21 cellular contexts compared by ENCODE assay signal in genomic region chr12:85301054-85301453, GRCh38. TPM values are rescaled to one million over a fixed set of nuclear protein-coding genes. Genes with fewer than 3 reads are reported as not detected.
DNase-seq lines count a peak whose midpoint lies in the region; ATAC-seq, FAIRE-seq and TF ChIP-seq lines count a peak whose summit lies in the region.
"Had no signal": no experiment of that assay in that cellular context is flagged by ENCODE, and none has a peak within 500 bp of the region (broad histone marks: within the 10 kb centered on the region; RNA-seq: fewer than 3 reads in every experiment).

No MANE protein-coding gene starts in this region.

- DNase-seq in HepG2 (ENCODE audit: low spot score) (no peak), right lobe of liver (no peak), HCT116 (ENCODE audit: low read depth, low spot score) (no peak), NCI-H1417 (lab: John Stamatoyannopoulos, UW) (no peak), NCI-H1436 treated with DMSO at 0.1 percent for 48 hours (lab: John Stamatoyannopoulos, UW) (no peak), Karpas-422 (no peak), DMS114 treated with DMSO at 0.1 percent for 48 hours (lab: John Stamatoyannopoulos, UW; ENCODE audit: unreplicated experiment) (no peak)
- DNase-seq in Jurkat, Clone E6-1 (ENCODE audit: low read depth, low spot score), result peak; percentile 22
- DNase-seq: activated CD4-positive, alpha-beta T cell treated with anti-CD3 and anti-CD28 coated beads for 36 hours; activated naive CD4-positive, alpha-beta T cell treated with anti-CD3 and anti-CD28 coated beads, Interleukin-2, amount 10 ng/mL, durations not matched to agents 7 days and 5 days; DMS153; H7; midbrain; NCI-H2081 treated with DMSO at 0.1 percent for 48 hours; NCI-H524; OCI-M1; SJCRH30; stimulated activated naive CD4-positive, alpha-beta T cell; trophoblast cell had no signal

- TF ChIP-seq RAD21 in HepG2 (CRISPR knock-in tag; IDR thresholded peaks at IDR 0.05) (no peak), HCT116 (IDR thresholded peaks at IDR 0.05; ENCODE audit: low read depth) (no peak)

- CTCF ChIA-PET in HepG2 (lab: Yijun Ruan, JAX; ENCODE audit: low intra/inter-chr PET ratio, low total read pairs) (no interaction called here), HCT116 (lab: Charles Lee) (interaction anchor here (1.0 kb wide), 1 partner anchor 9 kb away, joined by 3 read pairs; no protein-coding TSS in a partner anchor)

- H2AFZ ChIP-seq in HepG2 (ENCODE audit: low read length) (no peak overlapping the region), HCT116 (ENCODE audit: low read depth, low read length, poor library complexity, severe bottlenecking) (peak overlapping the region; percentile 11), Karpas-422 (ENCODE audit: low read length) (no peak overlapping the region)

- H3K27ac ChIP-seq in HepG2 (ENCODE audit: extremely low read length, insufficient read depth, low read length) (no peak overlapping the region), right lobe of liver (no peak overlapping the region), HCT116 (ENCODE audit: low read depth, low read length) (no peak overlapping the region), Karpas-422 (ENCODE audit: low read length) (no peak overlapping the region)
- H3K27ac ChIP-seq: ascending aorta, C4-2B, SJCRH30 had no signal

- no peak overlapping the region for H3K9ac ChIP-seq in HepG2 (ENCODE audit: insufficient read depth, low read depth, low read length)
- no peak overlapping the region for H3K9ac ChIP-seq in HCT116 (ENCODE audit: low read length)
- no peak overlapping the region for H3K9ac ChIP-seq in Karpas-422 (ENCODE audit: low read length)

- no peaks in the 10 kb centered on the region for H4K20me1 ChIP-seq in HepG2 (ENCODE audit: insufficient read depth, low read length)
- H4K20me1 ChIP-seq in HCT116 (ENCODE audit: insufficient read depth), result no peaks in the 10 kb centered on the region
- H4K20me1 ChIP-seq in Karpas-422 (ENCODE audit: insufficient read depth, low read depth, low read length), result no peaks in the 10 kb centered on the region

- in situ Hi-C loops in HepG2 (cut with HindIII; ENCODE audit: extremely low pct_ligation_motif_present, low pct_unique_long_range_greater_than_20kb), result no loop called here

- RAD21 ChIA-PET in HCT116 (lab: Charles Lee; ENCODE audit: low non-redundant PET in 1 of 2, low total read pairs in 2 of 2, uncharacterized antibody in 2 of 2, unreplicated experiment in 2 of 2), result no interaction called here

- BruUV-seq in HepG2 (replicated peaks; lab: Mats Ljungman, UMichigan), result no TSS peak
- no TSS peak for BruUV-seq in HCT116 (replicated peaks; lab: Mats Ljungman, UMichigan)

- H3K9me2 ChIP-seq in HCT116 (ENCODE audit: insufficient read depth), result no peaks in the 10 kb centered on the region
- no peaks in the 10 kb centered on the region for H3K9me2 ChIP-seq in Karpas-422 (replicated peaks; ENCODE audit: insufficient read depth, low read length)

- no peak for TF ChIP-seq CTCF in HepG2 (CRISPR knock-in tag; IDR thresholded peaks at IDR 0.05)
- no peak for TF ChIP-seq CTCF in right lobe of liver (IDR thresholded peaks at IDR 0.05)
- no peak for TF ChIP-seq CTCF in HCT116 (IDR thresholded peaks at IDR 0.05 in 2 of 3, conservative IDR thresholded peaks at IDR 0.05 in 1 of 3; ENCODE audit: borderline replicate concordance in 1 of 3, insufficient read depth in 1 of 3, low read depth in 2 of 3, low read length in 2 of 3)

- H3K4me1 ChIP-seq in HepG2 (ENCODE audit: insufficient read depth, low read length), result no peaks in the 10 kb centered on the region
- no peaks in the 10 kb centered on the region for H3K4me1 ChIP-seq in right lobe of liver
- H3K4me1 ChIP-seq in HCT116 (ENCODE audit: control insufficient read depth in 1 of 2, insufficient read depth in 2 of 2, low read length in 2 of 2), result no peaks in the 10 kb centered on the region
- no peaks in the 10 kb centered on the region for H3K4me1 ChIP-seq in Karpas-422 (ENCODE audit: low read length)
- H3K4me1 ChIP-seq: ascending aorta had no signal

- ATAC-seq in HepG2 (no peak), right lobe of liver (no peak), HCT116 (no peak)
- ATAC-seq: activated CD4-positive, alpha-beta T cell treated with anti-CD3 and anti-CD28 coated beads for 36 hours had no signal

- H3K36me3 ChIP-seq in HepG2 (replicated peaks in 1 of 2; ENCODE audit: control insufficient read depth in 1 of 2, insufficient read depth in 2 of 2, low read length in 2 of 2), result no peaks in the 10 kb centered on the region
- no peaks in the 10 kb centered on the region for H3K36me3 ChIP-seq in right lobe of liver
- H3K36me3 ChIP-seq in HCT116 (ENCODE audit: control insufficient read depth in 1 of 2, insufficient read depth in 2 of 2, low read length in 2 of 2), result no peaks in the 10 kb centered on the region
- H3K36me3 ChIP-seq in Karpas-422 (ENCODE audit: insufficient read depth, low read length), result no peaks in the 10 kb centered on the region
- H3K36me3 ChIP-seq: ascending aorta had no signal

- FAIRE-seq in HepG2 (lab: Jason Lieb, UNC), result no peak

- H3K4me2 ChIP-seq in HepG2 (ENCODE audit: low read depth, low read length) (no peak overlapping the region), HCT116 (ENCODE audit: low read length) (no peak overlapping the region), Karpas-422 (ENCODE audit: low read depth, low read length, poor library complexity, severe bottlenecking) (no peak overlapping the region)

- intact Hi-C loops in HepG2 (cut with micrococcal nuclease; ENCODE audit: unreplicated experiment), result no loop called here
- intact Hi-C loops in right lobe of liver (cut with DNase I), result no loop called here
- intact Hi-C loops in HCT116 (cut with micrococcal nuclease), result no loop called here

- H3K27me3 ChIP-seq in HepG2 (ENCODE audit: control insufficient read depth in 1 of 2, insufficient read depth in 2 of 2, low read length in 2 of 2) (no peaks in the 10 kb centered on the region), right lobe of liver (no peaks in the 10 kb centered on the region), HCT116 (ENCODE audit: insufficient read depth, low read length) (no peaks in the 10 kb centered on the region), Karpas-422 (ENCODE audit: low read length) (no peaks in the 10 kb centered on the region)
- H3K27me3 ChIP-seq: ascending aorta, SJCRH30 had no signal

- H3K79me2 ChIP-seq in HepG2 (ENCODE audit: insufficient read depth, low read length) (no peaks in the 10 kb centered on the region), HCT116 (ENCODE audit: insufficient read depth, low read length) (no peaks in the 10 kb centered on the region), Karpas-422 (ENCODE audit: low read length) (no peaks in the 10 kb centered on the region)

- POLR2A ChIA-PET in HepG2 (lab: Yijun Ruan, JAX), result no interaction called here
- POLR2A ChIA-PET in HCT116 (lab: Charles Lee), result no interaction called here

- H3K9me3 ChIP-seq in HepG2 (ENCODE audit: low read length) (no peaks in the 10 kb centered on the region), right lobe of liver (no peaks in the 10 kb centered on the region), HCT116 (ENCODE audit: control insufficient read depth in 1 of 2, insufficient read depth in 1 of 2, low read depth in 1 of 2, low read length in 2 of 2) (no peaks in the 10 kb centered on the region), Karpas-422 (ENCODE audit: low read length) (no peaks in the 10 kb centered on the region)
- H3K9me3 ChIP-seq: ascending aorta, SJCRH30 had no signal

- H3K4me3 ChIP-seq in HepG2 (replicated peaks in 1 of 3; ENCODE audit: insufficient read depth in 1 of 3, low read depth in 2 of 3, low read length in 3 of 3), result no peak overlapping the region
- H3K4me3 ChIP-seq in right lobe of liver, result no peak overlapping the region
- H3K4me3 ChIP-seq in HCT116 (replicated peaks in 1 of 2; ENCODE audit: low read depth in 1 of 2, low read length in 2 of 2), result no peak overlapping the region
- no peak overlapping the region for H3K4me3 ChIP-seq in Jurkat, Clone E6-1 (ENCODE audit: low read length)
- H3K4me3 ChIP-seq in Karpas-422 (ENCODE audit: low read length), result no peak overlapping the region
- H3K4me3 ChIP-seq: ascending aorta, SJCRH30 had no signal

- WGBS in HepG2 (ENCODE audit: low lambda C conversion rate), result 2% methylated on average over 8 of the region's 8 CpGs
- WGBS in right lobe of liver (ENCODE audit: insufficient coverage, low coverage, low lambda C conversion rate, missing lambda C conversion rate), result 41% methylated on average over 8 of the region's 8 CpGs

- TF ChIP-seq EP300 in HepG2 (IDR thresholded peaks at IDR 0.05; ENCODE audit: low read depth in 2 of 2, low read length in 2 of 2), result no peak
- TF ChIP-seq EP300 in HepG2 (CRISPR knock-in tag; IDR thresholded peaks at IDR 0.05; ENCODE audit: borderline replicate concordance), result no peak

- TF ChIP-seq POLR2A in HepG2 (IDR thresholded peaks at IDR 0.05; ENCODE audit: insufficient read depth in 1 of 2, low read depth in 2 of 2, low read length in 2 of 2) (no peak), right lobe of liver (IDR thresholded peaks at IDR 0.05) (no peak), HCT116 (IDR thresholded peaks at IDR 0.05; ENCODE audit: borderline replicate concordance, extremely low read depth, insufficient read depth, insufficient read length) (no peak)

RNA-seq across cellular contexts. Expression of gene ALX1, which starts 21.0 kb away (rescaled TPM):
- total RNA-seq in HepG2 (2016; rRNA removed; fragmentation: Illumina TruSeq; extraction: Trizol), result not detected in 2 replicates
- not detected in 2 replicates for total RNA-seq in HepG2 (2016; cell fraction: cytosol; rRNA removed; fragmentation: Illumina TruSeq; extraction: Trizol; ENCODE audit: low read depth)
- not detected in 2 replicates for total RNA-seq in HepG2 (2016; cell fraction: insoluble cytoplasmic fraction; rRNA removed; fragmentation: Illumina TruSeq; extraction: Trizol)
- not detected in 2 replicates for total RNA-seq in HepG2 (2016; cell fraction: membrane; rRNA removed; fragmentation: Illumina TruSeq; extraction: Trizol)
- not detected in 2 replicates for total RNA-seq in HepG2 (2016; cell fraction: nucleus; rRNA removed; fragmentation: Illumina TruSeq; extraction: Trizol)
- polyA plus RNA-seq in HepG2 (2011; rRNA removed), result not detected in 2 replicates
- polyA plus RNA-seq in HepG2 (2011; cell fraction: cytosol; rRNA removed), result not detected in 2 replicates
- polyA plus RNA-seq in HepG2 (2011; cell fraction: nucleus; rRNA removed), result not detected in 2 replicates
- polyA plus RNA-seq in HepG2 (2012), result not detected in 2 replicates
- not detected in 2 replicates for polyA plus RNA-seq in HepG2 (2016; cell fraction: cytosol; fragmentation: Illumina TruSeq; extraction: Trizol; ENCODE audit: low read depth)
- not detected in 2 replicates for polyA plus RNA-seq in HepG2 (2016; cell fraction: insoluble cytoplasmic fraction; fragmentation: Illumina TruSeq; extraction: Trizol; ENCODE audit: low read depth)
- polyA plus RNA-seq in HepG2 (2016; cell fraction: membrane; fragmentation: Illumina TruSeq; extraction: Trizol; ENCODE audit: low read depth), result not detected in 2 replicates
- not detected in 2 replicates for polyA plus RNA-seq in HepG2 (2016; cell fraction: nucleus; fragmentation: Illumina TruSeq; extraction: Trizol; ENCODE audit: insufficient read depth, low read depth)
- polyA minus RNA-seq in HepG2 (2011; rRNA and poly(A)+ RNA removed; ENCODE audit: low replicate concordance), result 45.9 TPM in 1 of 2 replicates, not detected in the other
- polyA minus RNA-seq in HepG2 (2011; cell fraction: cytosol; rRNA and poly(A)+ RNA removed), result 0.79 and 0.97 TPM in 2 replicates
- polyA minus RNA-seq in HepG2 (2011; cell fraction: nucleus; rRNA and poly(A)+ RNA removed), result not detected in 2 replicates
- total RNA-seq in right lobe of liver, result not detected
- not detected for total RNA-seq in HCT116 (2021; ENCODE audit: unreplicated experiment)
- polyA plus RNA-seq in HCT116 (2012), result 0.09 TPM in 1 of 2 replicates, not detected in the other
- polyA plus RNA-seq in Jurkat, Clone E6-1 (2012; ENCODE audit: insufficient read depth, insufficient read length), result not detected
- not detected in 2 replicates for total RNA-seq in Karpas-422 (2014; rRNA removed; shearing (Covaris generic); ENCODE audit: low replicate concordance)
- total RNA-seq: activated CD4-positive, alpha-beta T cell treated with anti-CD3 and anti-CD28 coated beads for 36 hours; ascending aorta had no signal
